21 cellular contexts compared by ENCODE assay signal in the genomic region with DNA sequence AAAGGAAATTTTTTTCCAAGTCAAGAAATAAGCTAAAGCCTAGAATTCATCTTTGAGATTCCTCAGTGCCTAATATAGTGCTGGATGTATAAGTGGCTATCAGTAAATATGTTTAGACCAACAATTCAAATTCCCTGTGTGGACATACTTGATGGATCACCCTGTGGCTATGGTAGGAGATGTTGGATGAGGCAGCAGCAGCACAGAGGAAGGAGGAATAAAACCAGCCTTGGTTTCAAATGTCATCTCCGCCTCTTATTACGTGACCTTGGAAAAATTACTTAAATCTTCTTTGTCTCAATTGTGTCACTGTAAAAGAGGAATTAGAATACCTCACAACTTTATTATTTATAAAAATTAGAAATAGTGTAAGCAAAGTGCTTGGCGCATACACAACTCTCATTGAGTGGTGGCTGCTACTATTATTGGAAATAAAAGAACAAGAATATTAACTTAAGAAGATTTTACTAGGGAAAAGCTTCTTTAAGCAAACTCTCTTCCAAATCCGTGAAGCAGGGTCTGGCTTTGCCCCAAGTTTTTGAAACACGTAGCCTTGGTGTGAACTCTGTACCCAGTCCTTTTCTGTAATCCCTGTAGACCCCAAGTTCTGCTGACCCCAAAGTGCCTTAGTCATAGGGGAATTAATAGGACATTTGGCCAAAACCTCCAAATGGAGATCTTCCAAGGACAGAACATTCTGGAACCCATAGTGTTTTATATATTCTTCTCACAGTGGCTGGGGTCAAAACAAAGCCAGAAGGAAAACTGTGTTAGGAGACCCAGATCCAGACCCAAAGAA.
DNase-seq lines count a peak whose midpoint lies in the region; ATAC-seq and TF ChIP-seq lines count a peak whose summit lies in the region.
"Had no signal": no experiment of that assay in that cellular context is flagged by ENCODE, and none has a peak within 500 bp of the region (broad histone marks: within the 10 kb centered on the region; RNA-seq: fewer than 3 reads in every experiment).

No MANE protein-coding gene starts in this region.

- peaks cover 8% of the 10 kb centered on the region for H3K4me1 Mint-ChIP-seq in activated CD4-positive, alpha-beta memory T cell treated with anti-CD3 and anti-CD28 coated beads for 36 hours (ENCODE audit: low read depth)
- peaks cover 10% of the 10 kb centered on the region for H3K4me1 Mint-ChIP-seq in stimulated activated effector memory CD8-positive, alpha-beta T cell treated with anti-CD3 and anti-CD28 coated beads, Interleukin-12 subunit alpha, Interleukin-12 subunit beta, amount 100 ng/mL, for 72 hours
- H3K4me1 Mint-ChIP-seq: nephron progenitor cell had no signal

- no peaks in the 10 kb centered on the region for H3K27me3 Mint-ChIP-seq in activated CD4-positive, alpha-beta memory T cell treated with anti-CD3 and anti-CD28 coated beads for 36 hours
- H3K27me3 Mint-ChIP-seq: stimulated activated naive CD8-positive, alpha-beta T cell treated with anti-CD3 and anti-CD28 coated beads, Interleukin-15, Interleukin-2, amounts not matched to agents 100 ng/mL and 50 ng/mL, for 24 hours had no signal

- POLR2A ChIA-PET in activated CD4-positive, alpha-beta memory T cell treated with anti-CD3 and anti-CD28 coated beads for 36 hours (lab: Charles Lee), result no interaction called here

- CTCF ChIA-PET in activated CD4-positive, alpha-beta memory T cell treated with anti-CD3 and anti-CD28 coated beads for 36 hours (lab: Charles Lee), result no interaction called here

- H3K4me3 Mint-ChIP-seq in activated CD4-positive, alpha-beta memory T cell treated with anti-CD3 and anti-CD28 coated beads for 36 hours, result no peak overlapping the region
- H3K4me3 Mint-ChIP-seq in stimulated activated effector memory CD8-positive, alpha-beta T cell treated with anti-CD3 and anti-CD28 coated beads, Interleukin-12 subunit alpha, Interleukin-12 subunit beta, amount 100 ng/mL, for 72 hours, result no peak overlapping the region
- H3K4me3 Mint-ChIP-seq: activated CD4-positive, alpha-beta T cell treated with anti-CD3 and anti-CD28 coated beads, Interleukin-2, amount 10 ng/mL, durations not matched to agents 24 days and 14 days; nephron progenitor cell; stimulated activated naive CD8-positive, alpha-beta T cell treated with anti-CD3 and anti-CD28 coated beads, Interleukin-15, Interleukin-2, amounts not matched to agents 100 ng/mL and 50 ng/mL, for 24 hours had no signal

- TF ChIP-seq CTCF in body of pancreas (IDR thresholded peaks at IDR 0.05) (no peak), heart left ventricle (IDR thresholded peaks at IDR 0.05) (no peak), prostate gland (IDR thresholded peaks at IDR 0.05) (no peak), thyroid gland (IDR thresholded peaks at IDR 0.05) (no peak)

- H3K9me3 Mint-ChIP-seq in activated CD4-positive, alpha-beta memory T cell treated with anti-CD3 and anti-CD28 coated beads for 36 hours, result no peaks in the 10 kb centered on the region
- H3K9me3 Mint-ChIP-seq in stimulated activated effector memory CD8-positive, alpha-beta T cell treated with anti-CD3 and anti-CD28 coated beads, Interleukin-12 subunit alpha, Interleukin-12 subunit beta, amount 100 ng/mL, for 72 hours, result no peaks in the 10 kb centered on the region
- H3K9me3 Mint-ChIP-seq: stimulated activated naive CD8-positive, alpha-beta T cell treated with anti-CD3 and anti-CD28 coated beads, Interleukin-15, Interleukin-2, amounts not matched to agents 100 ng/mL and 50 ng/mL, for 24 hours had no signal

- H3K36me3 ChIP-seq in body of pancreas (replicated peaks in 1 of 2; ENCODE audit: insufficient read depth in 1 of 2, low read depth in 2 of 2), result no peaks in the 10 kb centered on the region
- no peaks in the 10 kb centered on the region for H3K36me3 ChIP-seq in heart left ventricle
- H3K36me3 ChIP-seq in prostate gland, result no peaks in the 10 kb centered on the region
- no peaks in the 10 kb centered on the region for H3K36me3 ChIP-seq in thyroid gland
- H3K36me3 ChIP-seq: pancreas, WERI-Rb-1 had no signal

- TF ChIP-seq POLR2A in body of pancreas (IDR thresholded peaks at IDR 0.05) (no peak), heart left ventricle (IDR thresholded peaks at IDR 0.05) (no peak), prostate gland (IDR thresholded peaks at IDR 0.05) (no peak), thyroid gland (IDR thresholded peaks at IDR 0.05) (no peak)

- H3K27ac Mint-ChIP-seq in activated CD4-positive, alpha-beta memory T cell treated with anti-CD3 and anti-CD28 coated beads for 36 hours, result no peak overlapping the region
- H3K27ac Mint-ChIP-seq in stimulated activated effector memory CD8-positive, alpha-beta T cell treated with anti-CD3 and anti-CD28 coated beads, Interleukin-12 subunit alpha, Interleukin-12 subunit beta, amount 100 ng/mL, for 72 hours, result no peak overlapping the region
- H3K27ac Mint-ChIP-seq: activated CD4-positive, alpha-beta T cell treated with anti-CD3 and anti-CD28 coated beads, Interleukin-2, amount 10 ng/mL, durations not matched to agents 24 days and 14 days; nephron progenitor cell; stimulated activated naive CD8-positive, alpha-beta T cell treated with anti-CD3 and anti-CD28 coated beads, Interleukin-15, Interleukin-2, amounts not matched to agents 100 ng/mL and 50 ng/mL, for 24 hours had no signal

- DNase-seq in body of pancreas (peak; percentile 17 to 40 (median 27)), heart left ventricle (peak in 4 of 5 donors; percentile 37 to 56 (median 48)), prostate gland (ENCODE audit: low spot score) (no peak), thyroid gland (peak in 1 of 2 donors; percentile 12), COR-L47 (lab: John Stamatoyannopoulos, UW) (no peak), NOMO-1 treated with dmso at 0.1 percent for 144 hours (lab: John Stamatoyannopoulos, UW; ENCODE audit: unreplicated experiment) (no peak)
- DNase-seq in activated CD4-positive, alpha-beta memory T cell treated with anti-CD3 and anti-CD28 coated beads for 36 hours, result no peak
- DNase-seq in stimulated activated effector memory CD8-positive, alpha-beta T cell treated with anti-CD3 and anti-CD28 coated beads, Interleukin-12 subunit alpha, Interleukin-12 subunit beta, amount 100 ng/mL, for 72 hours (ENCODE audit: low spot score in 2 of 2), result no peak
- DNase-seq: activated CD4-positive, alpha-beta T cell treated with anti-CD3 and anti-CD28 coated beads, Interleukin-2, amount 10 ng/mL, durations not matched to agents 24 days and 14 days; activated naive CD4-positive, alpha-beta T cell; activated T-cell treated with anti-CD3 and anti-CD28 coated beads, Interleukin-2, amount 50 U/mL, for 48 hours; NCI-H1048; NCI-H187; NCI-H2171 treated with DMSO at 0.1 percent for 48 hours; NCI-H524 treated with DMSO at 0.1 percent for 48 hours; nephron progenitor cell; NK-92 treated with Interleukin-12 subunit alpha and Interleukin-12 subunit beta, amount 100 ng/mL, for 24 hours; SHP77 treated with DMSO at 0.1 percent for 48 hours; WERI-Rb-1 had no signal

- H3K4me3 ChIP-seq in body of pancreas, result no peak overlapping the region
- no peak overlapping the region for H3K4me3 ChIP-seq in heart left ventricle
- H3K4me3 ChIP-seq in prostate gland, result no peak overlapping the region
- no peak overlapping the region for H3K4me3 ChIP-seq in thyroid gland (replicated peaks in 1 of 3)
- H3K4me3 ChIP-seq: pancreas had no signal

- H3K9me3 ChIP-seq in body of pancreas, result no peaks in the 10 kb centered on the region
- H3K9me3 ChIP-seq in heart left ventricle, result peaks cover 0 to 3% (median 0%) of the 10 kb centered on the region in 12 donors
- no peaks in the 10 kb centered on the region for H3K9me3 ChIP-seq in prostate gland
- H3K9me3 ChIP-seq in thyroid gland, result no peaks in the 10 kb centered on the region
- H3K9me3 ChIP-seq: pancreas had no signal

- intact Hi-C loops in body of pancreas (cut with DNase I) (no loop called here), heart left ventricle (cut with DNase I) (loop anchor here in 3 of 10 donors (5.0 to 10.0 kb wide), 3 partner anchors 80 to 238 kb away; no protein-coding TSS in a partner anchor), prostate gland (cut with DNase I) (no loop called here), thyroid gland (cut with DNase I) (no loop called here)
- intact Hi-C loops in activated CD4-positive, alpha-beta memory T cell treated with anti-CD3 and anti-CD28 coated beads for 36 hours (cut with micrococcal nuclease), result no loop called here

- WGBS in body of pancreas, 2 donors, result 70 to 78% methylated on average over 5 of the region's 5 CpGs
- WGBS in heart left ventricle, 4 donors, result 75 to 78% (median 76%) methylated on average over 5 of the region's 5 CpGs
- WGBS in prostate gland, result 54% methylated on average over 5 of the region's 5 CpGs
- 73 to 76% methylated on average over 5 of the region's 5 CpGs for WGBS in thyroid gland, 2 donors

- ATAC-seq in body of pancreas (peak; percentile 48), heart left ventricle (peak; percentile 66 to 84 (median 78))
- ATAC-seq in stimulated activated effector memory CD8-positive, alpha-beta T cell treated with anti-CD3 and anti-CD28 coated beads, Interleukin-12 subunit alpha, Interleukin-12 subunit beta, amount 100 ng/mL, for 72 hours, result no peak

- H3K27ac ChIP-seq in body of pancreas, result no peak overlapping the region
- peak overlapping the region in 11 of 12 donors; percentile 33 to 69 (median 49) for H3K27ac ChIP-seq in heart left ventricle
- H3K27ac ChIP-seq in prostate gland, result peak overlapping the region; percentile 24 to 39
- H3K27ac ChIP-seq in thyroid gland, result peak overlapping the region; percentile 4 to 55 (median 36)
- H3K27ac ChIP-seq: pancreas, WERI-Rb-1 had no signal

- H3K36me3 Mint-ChIP-seq in activated CD4-positive, alpha-beta memory T cell treated with anti-CD3 and anti-CD28 coated beads for 36 hours, result no peaks in the 10 kb centered on the region
- no peaks in the 10 kb centered on the region for H3K36me3 Mint-ChIP-seq in stimulated activated effector memory CD8-positive, alpha-beta T cell treated with anti-CD3 and anti-CD28 coated beads, Interleukin-12 subunit alpha, Interleukin-12 subunit beta, amount 100 ng/mL, for 72 hours

- H3K4me1 ChIP-seq in body of pancreas (peaks cover 12% of the 10 kb centered on the region), heart left ventricle (peaks cover 0 to 11% (median 0%) of the 10 kb centered on the region in 12 donors), prostate gland (replicated peaks) (no peaks in the 10 kb centered on the region), thyroid gland (peaks cover 0 to 8% of the 10 kb centered on the region in 2 donors)

- H3K27me3 ChIP-seq in body of pancreas (no peaks in the 10 kb centered on the region), heart left ventricle (no peaks in the 10 kb centered on the region), prostate gland (replicated peaks; ENCODE audit: insufficient read depth) (no peaks in the 10 kb centered on the region), thyroid gland (no peaks in the 10 kb centered on the region)
- H3K27me3 ChIP-seq: pancreas had no signal

Comparison
In these comparisons a context has a peak if more than half of its experiments do, and no peak if none do; other contexts are left out.
1. DNase-seq: peak in body of pancreas (4 of 4) and heart left ventricle (4 of 5); none in prostate gland (single experiment), activated CD4-positive, alpha-beta memory T cell treated with anti-CD3 and anti-CD28 coated beads for 36 hours (single experiment), stimulated activated effector memory CD8-positive, alpha-beta T cell treated with anti-CD3 and anti-CD28 coated beads, Interleukin-12 subunit alpha, Interleukin-12 subunit beta, amount 100 ng/mL, for 72 hours (0 of 2), COR-L47 (single experiment) and NOMO-1 treated with dmso at 0.1 percent for 144 hours (single experiment).
2. H3K27ac ChIP-seq: peak in heart left ventricle (11 of 12), prostate gland (2 of 2) and thyroid gland (3 of 3); none in body of pancreas (0 of 4).